ENCODE assay signal across 7 cellular contexts in genomic region chr7:5692845-5693278, GRCh38.
DNase-seq lines count a peak whose midpoint lies in the region; ATAC-seq and TF ChIP-seq lines count a peak whose summit lies in the region.

No MANE protein-coding gene starts in this region.

- ATAC-seq in GM23338 (no peak), GM18519 (IDR thresholded peaks at IDR 0.05; ENCODE audit: low FRiP score, unreplicated experiment) (no peak), GM21737 (IDR thresholded peaks at IDR 0.05; ENCODE audit: unreplicated experiment) (no peak)
- no peak for ATAC-seq in naive thymus-derived CD8-positive, alpha-beta T cell

- no peaks in the 10 kb centered on the region; the same call in 2 of the 3 replicates for H3K36me3 Mint-ChIP-seq in GM23338 (ENCODE audit: low read depth)
- H3K36me3 Mint-ChIP-seq in naive thymus-derived CD8-positive, alpha-beta T cell, result peaks cover 0 to 5% (median 0%) of the 10 kb centered on the region in 3 donors

- H3K4me1 Mint-ChIP-seq in GM23338, result peaks cover 12% of the 10 kb centered on the region; the same call in 2 of the 3 replicates
- peaks cover 53 to 100% (median 97%) of the 10 kb centered on the region in 4 donors for H3K4me1 Mint-ChIP-seq in naive thymus-derived CD8-positive, alpha-beta T cell

- H3K9me2 ChIP-seq in GM23338 (ENCODE audit: insufficient read depth), result no peaks in the 10 kb centered on the region

- peaks cover 4% of the 10 kb centered on the region; the same call in 1 of the 2 replicates for H3K4me1 ChIP-seq in GM23338 (ENCODE audit: insufficient read depth)

- H3K9me3 Mint-ChIP-seq in GM23338, result no peaks in the 10 kb centered on the region
- no peaks in the 10 kb centered on the region for H3K9me3 Mint-ChIP-seq in naive thymus-derived CD8-positive, alpha-beta T cell

- no peaks in the 10 kb centered on the region for H3K27me3 Mint-ChIP-seq in GM23338 (ENCODE audit: insufficient read depth, low read depth, poor library complexity)
- H3K27me3 Mint-ChIP-seq in naive thymus-derived CD8-positive, alpha-beta T cell, result no peaks in the 10 kb centered on the region

- H3K4me2 ChIP-seq in GM23338, result no peak overlapping the region

- DNase-seq in GM23338 (ENCODE audit: low spot score) (no peak), NCI-H226 (peak; percentile 32), brain pericyte (ENCODE audit: low read depth, low spot score) (peak; percentile 15), epidermal melanocyte (ENCODE audit: insufficient read length, low spot score) (no peak)
- DNase-seq in naive thymus-derived CD8-positive, alpha-beta T cell, result no peak

- no peaks in the 10 kb centered on the region for H3K27me3 ChIP-seq in GM23338 (ENCODE audit: insufficient read depth)

- POLR2A ChIA-PET in naive thymus-derived CD8-positive, alpha-beta T cell (lab: Charles Lee), result interaction anchor here (1.2 to 2.4 kb wide), 3 partner anchors 10 to 14 kb away, joined by 4 to 13 read pairs (median 8); no protein-coding TSS in a partner anchor

- H4K20me1 ChIP-seq in GM23338 (replicated peaks; ENCODE audit: insufficient read depth), result peaks cover 10% of the 10 kb centered on the region; the same call in 1 of the 2 replicates

- H3K79me2 ChIP-seq in GM23338 (replicated peaks; ENCODE audit: insufficient read depth), result 0 out of 2 replicates have a peak, but pooled peaks cover 3% of the 10 kb centered on the region

- no peak overlapping the region for H3K4me3 Mint-ChIP-seq in GM23338
- H3K4me3 Mint-ChIP-seq in naive thymus-derived CD8-positive, alpha-beta T cell, result peak overlapping the region; percentile 68 to 99 (median 94)

- H2AFZ ChIP-seq in GM23338, result no peak overlapping the region

- H3F3A ChIP-seq in GM23338 (replicated peaks; ENCODE audit: low read depth), result no peaks in the 10 kb centered on the region

- H3K27ac Mint-ChIP-seq in GM23338, result peak overlapping the region; percentile 10; the same call in 1 of the 2 replicates
- peak overlapping the region; percentile 93 to 98 (median 96) for H3K27ac Mint-ChIP-seq in naive thymus-derived CD8-positive, alpha-beta T cell

- TF ChIP-seq CTCF in GM23338 (conservative IDR thresholded peaks at IDR 0.05; ENCODE audit: low read depth in 2 of 2), result no peak

- H3K4me3 ChIP-seq in GM23338, result no peak overlapping the region

- no peak overlapping the region for H3K27ac ChIP-seq in GM23338 (ENCODE audit: low read depth)

- no peaks in the 10 kb centered on the region for H3K36me3 ChIP-seq in GM23338 (ENCODE audit: insufficient read depth)

TF ChIP-seq in GM23338, 12 proteins besides CTCF, POLR2A, EP300 and RAD21:
- TF ChIP-seq CREB1 (CRISPR knock-in tag; IDR thresholded peaks at IDR 0.05; ENCODE audit: low read depth) (no peak), NANOG (IDR thresholded peaks at IDR 0.05; ENCODE audit: borderline replicate concordance) (no peak), ZNF114 (CRISPR knock-in tag; IDR thresholded peaks at IDR 0.05) (no peak), POLR2AphosphoS5 (IDR thresholded peaks at IDR 0.05; ENCODE audit: low read depth) (no peak)
- TF ChIP-seq, protein P1, sequence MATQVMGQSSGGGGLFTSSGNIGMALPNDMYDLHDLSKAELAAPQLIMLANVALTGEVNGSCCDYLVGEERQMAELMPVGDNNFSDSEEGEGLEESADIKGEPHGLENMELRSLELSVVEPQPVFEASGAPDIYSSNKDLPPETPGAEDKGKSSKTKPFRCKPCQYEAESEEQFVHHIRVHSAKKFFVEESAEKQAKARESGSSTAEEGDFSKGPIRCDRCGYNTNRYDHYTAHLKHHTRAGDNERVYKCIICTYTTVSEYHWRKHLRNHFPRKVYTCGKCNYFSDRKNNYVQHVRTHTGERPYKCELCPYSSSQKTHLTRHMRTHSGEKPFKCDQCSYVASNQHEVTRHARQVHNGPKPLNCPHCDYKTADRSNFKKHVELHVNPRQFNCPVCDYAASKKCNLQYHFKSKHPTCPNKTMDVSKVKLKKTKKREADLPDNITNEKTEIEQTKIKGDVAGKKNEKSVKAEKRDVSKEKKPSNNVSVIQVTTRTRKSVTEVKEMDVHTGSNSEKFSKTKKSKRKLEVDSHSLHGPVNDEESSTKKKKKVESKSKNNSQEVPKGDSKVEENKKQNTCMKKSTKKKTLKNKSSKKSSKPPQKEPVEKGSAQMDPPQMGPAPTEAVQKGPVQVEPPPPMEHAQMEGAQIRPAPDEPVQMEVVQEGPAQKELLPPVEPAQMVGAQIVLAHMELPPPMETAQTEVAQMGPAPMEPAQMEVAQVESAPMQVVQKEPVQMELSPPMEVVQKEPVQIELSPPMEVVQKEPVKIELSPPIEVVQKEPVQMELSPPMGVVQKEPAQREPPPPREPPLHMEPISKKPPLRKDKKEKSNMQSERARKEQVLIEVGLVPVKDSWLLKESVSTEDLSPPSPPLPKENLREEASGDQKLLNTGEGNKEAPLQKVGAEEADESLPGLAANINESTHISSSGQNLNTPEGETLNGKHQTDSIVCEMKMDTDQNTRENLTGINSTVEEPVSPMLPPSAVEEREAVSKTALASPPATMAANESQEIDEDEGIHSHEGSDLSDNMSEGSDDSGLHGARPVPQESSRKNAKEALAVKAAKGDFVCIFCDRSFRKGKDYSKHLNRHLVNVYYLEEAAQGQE (IDR thresholded peaks at IDR 0.05; ENCODE audit: unreplicated experiment), result no peak

Comparison
In these comparisons a context has a peak if more than half of its experiments do, and no peak if none do; other contexts are left out.
1. DNase-seq: peak in NCI-H226 (single experiment) and brain pericyte (single experiment); none in GM23338 (single experiment), naive thymus-derived CD8-positive, alpha-beta T cell (0 of 10) and epidermal melanocyte (single experiment).